ENCODE assay signal across 29 cellular contexts in the genomic region with DNA sequence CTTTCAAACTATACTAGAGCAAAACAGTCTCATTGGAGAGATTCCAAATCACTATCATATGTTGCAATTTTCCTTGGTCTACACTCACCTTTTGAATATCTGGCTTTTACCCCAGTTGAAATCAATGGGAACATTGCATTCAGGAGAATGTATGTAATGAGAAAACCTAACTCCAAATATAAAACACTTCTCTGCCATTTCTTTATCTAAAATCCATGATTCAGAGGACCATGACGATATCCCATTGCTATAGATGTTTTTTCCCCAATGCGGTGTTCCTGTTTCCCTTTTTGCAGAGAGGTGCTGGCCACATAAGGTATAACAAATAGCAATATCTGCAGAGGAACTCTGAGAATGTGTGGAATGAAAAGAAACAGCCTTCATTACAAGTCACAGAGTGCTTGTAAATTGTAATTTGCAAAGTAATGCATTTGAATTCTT. TPM values are rescaled to one million over a fixed set of nuclear protein-coding genes. Genes with fewer than 3 reads are reported as not detected.
A peak's percentile ranks its signal among the peaks of the same experiment; 100 is the strongest.
DNase-seq lines count a peak whose midpoint lies in the region; ATAC-seq and TF ChIP-seq lines count a peak whose summit lies in the region.
"Had no signal": no experiment of that assay in that cellular context is flagged by ENCODE, and none has a peak within 500 bp of the region (broad histone marks: within the 10 kb centered on the region; RNA-seq: fewer than 3 reads in every experiment).

No MANE protein-coding gene starts in this region.

- peaks cover 5% of the 10 kb centered on the region for H3K27me3 Mint-ChIP-seq in activated T-cell treated with anti-CD3 and anti-CD28 coated beads, Interleukin-2, amount 50 U/mL, for 24 hours
- H3K27me3 Mint-ChIP-seq: activated naive CD4-positive, alpha-beta T cell treated with anti-CD3 and anti-CD28 coated beads, Interleukin-2, amount 50 U/mL, for 24 hours; CD4-positive, alpha-beta T cell had no signal

- TF ChIP-seq RAD21 in SK-N-SH (IDR thresholded peaks at IDR 0.05; ENCODE audit: low read length), result no peak

- no peaks in the 10 kb centered on the region for H3F3A ChIP-seq in SK-N-SH (replicated peaks; ENCODE audit: insufficient read depth)

- no peaks in the 10 kb centered on the region for H3K79me2 ChIP-seq in SK-N-SH (ENCODE audit: insufficient read depth)

- H3K9me2 ChIP-seq in SK-N-SH, result no peaks in the 10 kb centered on the region

- H3K9ac ChIP-seq in SK-N-SH, result no peak overlapping the region

- H3K4me1 ChIP-seq in SK-N-SH (ENCODE audit: control insufficient read depth in 1 of 2, insufficient read depth in 2 of 2, low read depth in 1 of 2, low read length in 1 of 2) (peaks cover 0 to 11% of the 10 kb centered on the region in 2 experiments; a peak in 2 of 4 replicates), aorta (ENCODE audit: control insufficient read depth in 1 of 2, insufficient read depth in 2 of 2, low read length in 2 of 2) (no peaks in the 10 kb centered on the region)

- H3K4me3 ChIP-seq in SK-N-SH (ENCODE audit: low read depth in 2 of 2, low read length in 1 of 2) (no peak overlapping the region), astrocyte of the cerebellum (ENCODE audit: low read depth, low read length) (no peak overlapping the region), aorta (ENCODE audit: low read length in 2 of 2) (no peak overlapping the region)
- H3K4me3 ChIP-seq: ascending aorta, thyroid gland had no signal

- H3K27ac ChIP-seq in SK-N-SH (ENCODE audit: low read depth in 2 of 2, low read length in 1 of 2) (peak overlapping the region in 1 of 2 experiments; percentile 62; a peak in 2 of 4 replicates), aorta (ENCODE audit: low read depth in 1 of 2, low read length in 2 of 2) (no peak overlapping the region)
- H3K27ac ChIP-seq: 22Rv1, ascending aorta, thyroid gland had no signal

- H2AFZ ChIP-seq in SK-N-SH (ENCODE audit: low read depth), result no peak overlapping the region

- no peak for TF ChIP-seq CTCF in SK-N-SH (IDR thresholded peaks at IDR 0.05)
- TF ChIP-seq CTCF in astrocyte of the cerebellum (IDR thresholded peaks at IDR 0.05; ENCODE audit: low read depth, low read length, missing control alignments), result no peak

- H3K9me3 Mint-ChIP-seq in activated T-cell treated with anti-CD3 and anti-CD28 coated beads, Interleukin-2, amount 50 U/mL, for 24 hours, result no peaks in the 10 kb centered on the region
- H3K9me3 Mint-ChIP-seq: activated naive CD4-positive, alpha-beta T cell treated with anti-CD3 and anti-CD28 coated beads, Interleukin-2, amount 50 U/mL, for 24 hours; activated T-helper 2 cell treated with anti-CD3 and anti-CD28 coated beads, Interferon-gamma antibody, Interleukin-2, Interleukin-4, amounts not matched to agents 10 μg/mL and 5 μg/mL and 100 μg/mL, durations not matched to agents 14 hours and 24 hours and 36 hours; CD4-positive, alpha-beta T cell; immature natural killer cell; memory B cell; stimulated activated naive CD8-positive, alpha-beta T cell treated with anti-CD3 and anti-CD28 coated beads, Interleukin-15, Interleukin-2, amounts not matched to agents 100 ng/mL and 50 ng/mL, for 24 hours; T-helper 1 cell treated with Interleukin-12 subunit alpha and Interleukin-12 subunit beta and Interleukin-4 antibody, amounts not matched to agents 30 μg/mL and 1 μg/mL, for 36 hours had no signal

- POLR2A ChIA-PET in SK-N-SH (lab: Yijun Ruan, JAX), result no interaction called here

- peak; percentile 42 for ATAC-seq in SK-N-SH treated with all-trans-retinoic acid at 6 μM for 48 hours
- ATAC-seq in HG02610 (IDR thresholded peaks at IDR 0.05; ENCODE audit: unreplicated experiment), result no peak
- no peak for ATAC-seq in aorta (ENCODE audit: low FRiP score)

- no peaks in the 10 kb centered on the region for H3K27me3 ChIP-seq in SK-N-SH (ENCODE audit: insufficient read depth)
- no peaks in the 10 kb centered on the region for H3K27me3 ChIP-seq in aorta (ENCODE audit: control insufficient read depth in 1 of 2, insufficient read depth in 2 of 2, low read length in 1 of 2)
- H3K27me3 ChIP-seq: ascending aorta, thyroid gland had no signal

- no peaks in the 10 kb centered on the region for H3K36me3 ChIP-seq in SK-N-SH (replicated peaks in 1 of 2; ENCODE audit: control insufficient read depth in 1 of 2, insufficient read depth in 2 of 2, low read length in 1 of 2)
- no peaks in the 10 kb centered on the region for H3K36me3 ChIP-seq in aorta (ENCODE audit: control insufficient read depth in 1 of 2, insufficient read depth in 2 of 2, low read length in 1 of 2)
- H3K36me3 ChIP-seq: ascending aorta, thyroid gland had no signal

- no peaks in the 10 kb centered on the region for H3K9me3 ChIP-seq in SK-N-SH
- H3K9me3 ChIP-seq in aorta (ENCODE audit: control insufficient read depth, low read length), result no peaks in the 10 kb centered on the region
- H3K9me3 ChIP-seq: ascending aorta, thyroid gland had no signal

- no peaks in the 10 kb centered on the region for H4K20me1 ChIP-seq in SK-N-SH (ENCODE audit: insufficient read depth)

- in situ Hi-C loops in astrocyte of the cerebellum (cut with HindIII; ENCODE audit: low sequenced_read_pairs), result no loop called here

- H3K36me3 Mint-ChIP-seq in activated T-cell treated with anti-CD3 and anti-CD28 coated beads, Interleukin-2, amount 50 U/mL, for 24 hours (ENCODE audit: low read depth), result no peaks in the 10 kb centered on the region
- H3K36me3 Mint-ChIP-seq: activated naive CD4-positive, alpha-beta T cell treated with anti-CD3 and anti-CD28 coated beads, Interleukin-2, amount 50 U/mL, for 24 hours; IgD-negative memory B cell; immature natural killer cell; memory B cell; naive B cell had no signal

- no peak overlapping the region for H3K4me2 ChIP-seq in SK-N-SH

- CTCF ChIA-PET in SK-N-SH (lab: Yijun Ruan, JAX), result no interaction called here

- WGBS in SK-N-SH (ENCODE audit: low lambda C conversion rate), result 87% methylated on average over 2 of the region's 2 CpGs
- WGBS in aorta, 2 donors, result 25 to 28% methylated on average over 2 of the region's 2 CpGs

- H3K4me3 Mint-ChIP-seq in activated T-cell treated with anti-CD3 and anti-CD28 coated beads, Interleukin-2, amount 50 U/mL, for 24 hours, result no peak overlapping the region
- H3K4me3 Mint-ChIP-seq: activated naive CD4-positive, alpha-beta T cell treated with anti-CD3 and anti-CD28 coated beads, Interleukin-2, amount 50 U/mL, for 24 hours; CD4-positive, alpha-beta T cell; immature natural killer cell; memory B cell; naive B cell; stimulated activated naive CD8-positive, alpha-beta T cell treated with anti-CD3 and anti-CD28 coated beads, Interleukin-15, Interleukin-2, amounts not matched to agents 100 ng/mL and 50 ng/mL, for 24 hours; T-helper 1 cell treated with Interleukin-12 subunit alpha and Interleukin-12 subunit beta and Interleukin-4 antibody, amounts not matched to agents 30 μg/mL and 1 μg/mL, for 36 hours had no signal

- DNase-seq in SK-N-SH, result no peak
- DNase-seq in astrocyte of the cerebellum (ENCODE audit: low read depth), result peak; percentile 38
- peak; percentile 33 for DNase-seq in fibroblast of peridontal ligament (ENCODE audit: extremely low read depth)
- DNase-seq in renal cortical epithelial cell (ENCODE audit: low read depth), result peak; percentile 52
- DNase-seq in activated T-cell treated with anti-CD3 and anti-CD28 coated beads, Interleukin-2, amount 50 U/mL, for 24 hours, result no peak
- no peak for DNase-seq in aorta
- DNase-seq: activated CD4-positive, alpha-beta T cell treated with anti-CD3 and anti-CD28 coated beads, Interleukin-2, amount 50 U/mL, for 48 hours; CD4-positive, alpha-beta T cell; EL; immature natural killer cell; naive B cell; NCI-H1105; NCI-H2227 treated with DMSO at 0.1 percent for 48 hours; nucleus accumbens; RPMI8226; thyroid gland had no signal

- H3K27ac Mint-ChIP-seq in activated T-cell treated with anti-CD3 and anti-CD28 coated beads, Interleukin-2, amount 50 U/mL, for 24 hours, result no peak overlapping the region
- H3K27ac Mint-ChIP-seq: activated naive CD4-positive, alpha-beta T cell treated with anti-CD3 and anti-CD28 coated beads, Interleukin-2, amount 50 U/mL, for 24 hours; activated T-helper 2 cell treated with anti-CD3 and anti-CD28 coated beads, Interferon-gamma antibody, Interleukin-2, Interleukin-4, amounts not matched to agents 10 μg/mL and 5 μg/mL and 100 μg/mL, durations not matched to agents 14 hours and 24 hours and 36 hours; CD4-positive, alpha-beta T cell; IgD-negative memory B cell; immature natural killer cell; memory B cell; naive B cell; stimulated activated naive CD8-positive, alpha-beta T cell treated with anti-CD3 and anti-CD28 coated beads, Interleukin-15, Interleukin-2, amounts not matched to agents 100 ng/mL and 50 ng/mL, for 24 hours; T-helper 1 cell treated with Interleukin-12 subunit alpha and Interleukin-12 subunit beta and Interleukin-4 antibody, amounts not matched to agents 30 μg/mL and 1 μg/mL, for 36 hours had no signal

- no peak for TF ChIP-seq EP300 in SK-N-SH (IDR thresholded peaks at IDR 0.05; ENCODE audit: borderline replicate concordance in 1 of 2, low read depth in 1 of 2, low read length in 1 of 2)

- intact Hi-C loops in aorta (cut with DNase I), result no loop called here

- H3K4me1 Mint-ChIP-seq in activated T-cell treated with anti-CD3 and anti-CD28 coated beads, Interleukin-2, amount 50 U/mL, for 24 hours (ENCODE audit: low read depth), result peaks cover 17% of the 10 kb centered on the region

TF ChIP-seq in SK-N-SH treated with all-trans-retinoic acid at 6 μM for 48 hours, 23 proteins besides CTCF, POLR2A, EP300 and RAD21 (continues in another document):
- TF ChIP-seq OSR1 (CRISPR knock-in tag; IDR thresholded peaks at IDR 0.05), result no peak

TF ChIP-seq in SK-N-SH, 30 proteins besides CTCF, POLR2A, EP300 and RAD21 (continues in another document):
- TF ChIP-seq, protein P1, sequence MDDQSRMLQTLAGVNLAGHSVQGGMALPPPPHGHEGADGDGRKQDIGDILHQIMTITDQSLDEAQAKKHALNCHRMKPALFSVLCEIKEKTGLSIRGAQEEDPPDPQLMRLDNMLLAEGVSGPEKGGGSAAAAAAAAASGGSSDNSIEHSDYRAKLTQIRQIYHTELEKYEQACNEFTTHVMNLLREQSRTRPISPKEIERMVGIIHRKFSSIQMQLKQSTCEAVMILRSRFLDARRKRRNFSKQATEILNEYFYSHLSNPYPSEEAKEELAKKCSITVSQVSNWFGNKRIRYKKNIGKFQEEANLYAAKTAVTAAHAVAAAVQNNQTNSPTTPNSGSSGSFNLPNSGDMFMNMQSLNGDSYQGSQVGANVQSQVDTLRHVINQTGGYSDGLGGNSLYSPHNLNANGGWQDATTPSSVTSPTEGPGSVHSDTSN (IDR thresholded peaks at IDR 0.05), result no peak
- TF ChIP-seq TCF12 (IDR thresholded peaks at IDR 0.05), result no peak
- no peak for TF ChIP-seq JUND (IDR thresholded peaks at IDR 0.05)
- no peak for TF ChIP-seq NFIC (IDR thresholded peaks at IDR 0.05; ENCODE audit: borderline replicate concordance)

RNA-seq across cellular contexts. Expression of a gene that starts 3.7 kb away (rescaled TPM):
- polyA plus RNA-seq in SK-N-SH (2012; rRNA removed) (0.07 and 0.11 TPM in 2 replicates), aorta (1 to 10 TPM in 1 of 2 donors, not detected in 1; 2.1 TPM)
- 0.06 and 0.10 TPM in 2 replicates for polyA plus RNA-seq in SK-N-SH (2012; cell fraction: cytosol; rRNA removed)
- 0.32 and 1.1 TPM in 2 replicates for polyA plus RNA-seq in SK-N-SH (2012; cell fraction: nucleus; rRNA removed)
- total RNA-seq in renal cortical epithelial cell (not detected in 2 replicates), aorta (1 to 10 TPM in 1 of 2 donors, under 1 TPM in 1; 0.96 to 1.0 TPM)
- total RNA-seq: ascending aorta, chondrocyte, H4, M059J had no signal
- polyA plus RNA-seq: IgD-negative memory B cell, immature natural killer cell had no signal

Comparison
In these comparisons a context has a peak if more than half of its experiments do, and no peak if none do; other contexts are left out.
1. DNase-seq: peak in astrocyte of the cerebellum (single experiment), fibroblast of peridontal ligament (single experiment) and renal cortical epithelial cell (single experiment); none in SK-N-SH (single experiment), activated T-cell treated with anti-CD3 and anti-CD28 coated beads, Interleukin-2, amount 50 U/mL, for 24 hours (single experiment) and aorta (0 of 2).